29 cellular contexts compared by ENCODE assay signal in genomic region chr6:85997206-85997605, GRCh38.
DNase-seq lines count a peak whose midpoint lies in the region; ATAC-seq and TF ChIP-seq lines count a peak whose summit lies in the region.
"Had no signal": no experiment of that assay in that cellular context is flagged by ENCODE, and none has a peak within 500 bp of the region (broad histone marks: within the 10 kb centered on the region; RNA-seq: fewer than 3 reads in every experiment).

No MANE protein-coding gene starts in this region.

- intact Hi-C loops in adrenal gland (cut with DNase I) = no loop called here

- H3K27ac ChIP-seq in MM.1S (ENCODE audit: low read length) (no peak overlapping the region), adrenal gland (no peak overlapping the region)
- H3K27ac ChIP-seq in CD8-positive, alpha-beta memory T cell (ENCODE audit: low read depth, low read length) = no peak overlapping the region
- H3K27ac ChIP-seq: ascending aorta, esophagus squamous epithelium, HL-60, right atrium auricular region, thoracic aorta, VCaP had no signal

- H3K4me3 ChIP-seq in MM.1S (ENCODE audit: low read length) = no peak overlapping the region
- H3K4me3 ChIP-seq in CD8-positive, alpha-beta memory T cell (ENCODE audit: low read length) = no peak overlapping the region
- H3K4me3 ChIP-seq in adrenal gland = no peak overlapping the region
- H3K4me3 ChIP-seq: ascending aorta, esophagus squamous epithelium, right atrium auricular region, thoracic aorta had no signal

- no peak overlapping the region for H3K4me3 Mint-ChIP-seq in CD8-positive, alpha-beta memory T cell
- H3K4me3 Mint-ChIP-seq: activated CD4-positive, alpha-beta memory T cell treated with anti-CD3 and anti-CD28 coated beads for 36 hours; HFFc6; IgD-negative memory B cell; memory B cell; naive B cell; stimulated activated memory B cell treated with anti-CD40 and anti-IgM and Interleukin-4, amounts not matched to agents 10 μg/mL and 1 μg/mL and 100 μg/mL, for 72 hours had no signal

- H3K36me3 ChIP-seq in MM.1S (replicated peaks; ENCODE audit: insufficient read depth, low read length) (no peaks in the 10 kb centered on the region), adrenal gland (replicated peaks in 1 of 2) (no peaks in the 10 kb centered on the region)
- no peaks in the 10 kb centered on the region for H3K36me3 ChIP-seq in CD8-positive, alpha-beta memory T cell (ENCODE audit: insufficient read depth, low read length)
- H3K36me3 ChIP-seq: ascending aorta, esophagus squamous epithelium, right atrium auricular region, thoracic aorta had no signal

- H3K4me2 ChIP-seq in MM.1S (ENCODE audit: low read depth, low read length) = no peak overlapping the region; the same call in 1 of the 2 replicates

- H3K4me1 Mint-ChIP-seq in CD8-positive, alpha-beta memory T cell = no peaks in the 10 kb centered on the region
- H3K4me1 Mint-ChIP-seq: IgD-negative memory B cell; memory B cell; naive B cell; stimulated activated memory B cell treated with anti-CD40 and anti-IgM and Interleukin-4, amounts not matched to agents 10 μg/mL and 1 μg/mL and 100 μg/mL, for 72 hours had no signal

- no peak for TF ChIP-seq POLR2A in adrenal gland (IDR thresholded peaks at IDR 0.05)

- no peak overlapping the region for H3K27ac Mint-ChIP-seq in CD8-positive, alpha-beta memory T cell
- H3K27ac Mint-ChIP-seq: activated CD4-positive, alpha-beta memory T cell treated with anti-CD3 and anti-CD28 coated beads for 36 hours; HFFc6; IgD-negative memory B cell; memory B cell; naive B cell; stimulated activated memory B cell treated with anti-CD40 and anti-IgM and Interleukin-4, amounts not matched to agents 10 μg/mL and 1 μg/mL and 100 μg/mL, for 72 hours had no signal

- H3K9me3 ChIP-seq in MM.1S (replicated peaks; ENCODE audit: insufficient read depth, low read length) (no peaks in the 10 kb centered on the region), adrenal gland (replicated peaks in 1 of 3) (no peaks in the 10 kb centered on the region)
- H3K9me3 ChIP-seq in CD8-positive, alpha-beta memory T cell (ENCODE audit: low read length) = no peaks in the 10 kb centered on the region
- H3K9me3 ChIP-seq: ascending aorta, esophagus squamous epithelium, right atrium auricular region, thoracic aorta had no signal

- H2AFZ ChIP-seq in MM.1S (ENCODE audit: low read length) = peak overlapping the region; percentile 45; the same call in 1 of the 2 replicates

- POLR2A ChIA-PET in CD8-positive, alpha-beta memory T cell (lab: Charles Lee) = no interaction called here

- H3K9ac ChIP-seq in MM.1S (ENCODE audit: low read length) = no peak overlapping the region

- ATAC-seq in GM18499 (IDR thresholded peaks at IDR 0.05; ENCODE audit: insufficient read depth, unreplicated experiment) (peak; percentile 77), GM19043 (IDR thresholded peaks at IDR 0.05; ENCODE audit: low read depth, unreplicated experiment) (peak; percentile 55), HG02938 (IDR thresholded peaks at IDR 0.05; ENCODE audit: unreplicated experiment) (peak; percentile 87), GM18517 (IDR thresholded peaks at IDR 0.05; ENCODE audit: unreplicated experiment) (no peak)
- ATAC-seq: Right ventricle myocardium inferior; stimulated activated memory B cell treated with anti-CD40 and anti-IgM and Interleukin-4, amounts not matched to agents 10 μg/mL and 1 μg/mL and 100 μg/mL, for 72 hours had no signal

- no peak for TF ChIP-seq CTCF in MM.1S (IDR thresholded peaks at IDR 0.05; ENCODE audit: low read length)
- TF ChIP-seq CTCF in adrenal gland (IDR thresholded peaks at IDR 0.05) = no peak

- no peaks in the 10 kb centered on the region for H3F3A ChIP-seq in MM.1S (ENCODE audit: insufficient read depth, low read length)

- H4K20me1 ChIP-seq in MM.1S (ENCODE audit: insufficient read depth, low read length) = no peaks in the 10 kb centered on the region

- CTCF ChIA-PET in CD8-positive, alpha-beta memory T cell (lab: Charles Lee) = no interaction called here

- peaks cover 4% of the 10 kb centered on the region; the same call in 1 of the 2 replicates for H3K4me1 ChIP-seq in MM.1S (ENCODE audit: low read length)
- H3K4me1 ChIP-seq in CD8-positive, alpha-beta memory T cell (ENCODE audit: insufficient read depth, low read length) = no peaks in the 10 kb centered on the region
- H3K4me1 ChIP-seq in adrenal gland (replicated peaks in 1 of 2) = no peaks in the 10 kb centered on the region
- H3K4me1 ChIP-seq: ascending aorta, esophagus squamous epithelium, right atrium auricular region had no signal

- H3K9me2 ChIP-seq in MM.1S (replicated peaks; ENCODE audit: insufficient read depth, low read length) = no peaks in the 10 kb centered on the region

- no peaks in the 10 kb centered on the region for H3K27me3 ChIP-seq in MM.1S (replicated peaks; ENCODE audit: insufficient read depth, low read length)
- H3K27me3 ChIP-seq in CD8-positive, alpha-beta memory T cell (ENCODE audit: insufficient read depth, low read length, poor library complexity, severe bottlenecking) = no peaks in the 10 kb centered on the region
- no peaks in the 10 kb centered on the region for H3K27me3 ChIP-seq in adrenal gland
- H3K27me3 ChIP-seq: ascending aorta, esophagus squamous epithelium, right atrium auricular region had no signal

- no peaks in the 10 kb centered on the region for H3K36me3 Mint-ChIP-seq in CD8-positive, alpha-beta memory T cell
- H3K36me3 Mint-ChIP-seq: activated CD4-positive, alpha-beta memory T cell treated with anti-CD3 and anti-CD28 coated beads for 36 hours; IgD-negative memory B cell; memory B cell; naive B cell; stimulated activated memory B cell treated with anti-CD40 and anti-IgM and Interleukin-4, amounts not matched to agents 10 μg/mL and 1 μg/mL and 100 μg/mL, for 72 hours had no signal

- H3K79me2 ChIP-seq in MM.1S (ENCODE audit: low read length) = no peaks in the 10 kb centered on the region

- no peaks in the 10 kb centered on the region for H3K27me3 Mint-ChIP-seq in CD8-positive, alpha-beta memory T cell
- H3K27me3 Mint-ChIP-seq: activated CD4-positive, alpha-beta memory T cell treated with anti-CD3 and anti-CD28 coated beads for 36 hours; IgD-negative memory B cell; memory B cell; naive B cell had no signal

- H3K9me3 Mint-ChIP-seq in CD8-positive, alpha-beta memory T cell = peaks cover 0 to 5% (median 1%) of the 10 kb centered on the region in 5 donors

- DNase-seq in MM.1S (peak; percentile 55), adrenal gland (no peak), NCI-H1694 treated with DMSO at 0.1 percent for 48 hours (lab: John Stamatoyannopoulos, UW) (no peak)
- DNase-seq in CD8-positive, alpha-beta memory T cell = no peak
- DNase-seq: ACHN; activated CD4-positive, alpha-beta memory T cell treated with anti-CD3 and anti-CD28 coated beads for 36 hours; activated naive CD4-positive, alpha-beta T cell treated with Interleukin-2 at 50 U/mL for 16 hours; C1 segment of cervical spinal cord; cerebellar nuclear complex; effector memory CD4-positive, alpha-beta T cell; esophagus squamous epithelium; HFFc6; naive B cell; NCI-H1092; NCI-H2107; NCI-H524 had no signal

- WGBS in adrenal gland, 4 donors = 73 to 86% (median 81%) methylated on average over 1 of the region's 1 CpG
